ENCODE assay signal across 2 cellular contexts in genomic region chr11:5803982-5804381, GRCh38.
A peak's percentile ranks its signal among the peaks of the same experiment; 100 is the strongest.
TF ChIP-seq lines count a peak whose summit lies in the region.

No MANE protein-coding gene starts in this region.

TF ChIP-seq in K562, 482 proteins besides CTCF, POLR2A, EP300 and RAD21:
- TF ChIP-seq KAT8 (IDR thresholded peaks at IDR 0.05; ENCODE audit: low read depth) = no peak
- TF ChIP-seq ZFX (CRISPR knock-in tag; IDR thresholded peaks at IDR 0.05) = no peak
- peak in 1 of 2 experiments; percentile 28; a peak in 1 of 4 replicates for TF ChIP-seq TRIM24 (IDR thresholded peaks at IDR 0.05)
- TF ChIP-seq ZNF511 (CRISPR knock-in tag; IDR thresholded peaks at IDR 0.05) = no peak
- TF ChIP-seq CC2D1A (IDR thresholded peaks at IDR 0.05) = no peak
- TF ChIP-seq ZNF184 (CRISPR knock-in tag; IDR thresholded peaks at IDR 0.05) = no peak
- peak; percentile 92 for TF ChIP-seq ZNF280A (IDR thresholded peaks at IDR 0.05; ENCODE audit: low read depth, partially characterized antibody)
- peak in 1 of 2 experiments; percentile 71; a peak in 1 of 3 replicates for TF ChIP-seq CBX3 (IDR thresholded peaks at IDR 0.05; ENCODE audit: borderline replicate concordance in 1 of 2, low read length in 2 of 2)
- TF ChIP-seq ZNF707 (CRISPR knock-in tag; conservative IDR thresholded peaks at IDR 0.05) = no peak

TF ChIP-seq in H1, 55 proteins besides CTCF, POLR2A, EP300 and RAD21:
- TF ChIP-seq HDAC6 (IDR thresholded peaks at IDR 0.05; ENCODE audit: low read depth, low read length) = no peak
- TF ChIP-seq FOSL1 (IDR thresholded peaks at IDR 0.05; ENCODE audit: insufficient read depth, low read depth, low read length) = no peak
TF ChIP-seq in H1: peak in this region for 0.
